ENCODE assay signal across 1 cellular context in the genomic region with DNA sequence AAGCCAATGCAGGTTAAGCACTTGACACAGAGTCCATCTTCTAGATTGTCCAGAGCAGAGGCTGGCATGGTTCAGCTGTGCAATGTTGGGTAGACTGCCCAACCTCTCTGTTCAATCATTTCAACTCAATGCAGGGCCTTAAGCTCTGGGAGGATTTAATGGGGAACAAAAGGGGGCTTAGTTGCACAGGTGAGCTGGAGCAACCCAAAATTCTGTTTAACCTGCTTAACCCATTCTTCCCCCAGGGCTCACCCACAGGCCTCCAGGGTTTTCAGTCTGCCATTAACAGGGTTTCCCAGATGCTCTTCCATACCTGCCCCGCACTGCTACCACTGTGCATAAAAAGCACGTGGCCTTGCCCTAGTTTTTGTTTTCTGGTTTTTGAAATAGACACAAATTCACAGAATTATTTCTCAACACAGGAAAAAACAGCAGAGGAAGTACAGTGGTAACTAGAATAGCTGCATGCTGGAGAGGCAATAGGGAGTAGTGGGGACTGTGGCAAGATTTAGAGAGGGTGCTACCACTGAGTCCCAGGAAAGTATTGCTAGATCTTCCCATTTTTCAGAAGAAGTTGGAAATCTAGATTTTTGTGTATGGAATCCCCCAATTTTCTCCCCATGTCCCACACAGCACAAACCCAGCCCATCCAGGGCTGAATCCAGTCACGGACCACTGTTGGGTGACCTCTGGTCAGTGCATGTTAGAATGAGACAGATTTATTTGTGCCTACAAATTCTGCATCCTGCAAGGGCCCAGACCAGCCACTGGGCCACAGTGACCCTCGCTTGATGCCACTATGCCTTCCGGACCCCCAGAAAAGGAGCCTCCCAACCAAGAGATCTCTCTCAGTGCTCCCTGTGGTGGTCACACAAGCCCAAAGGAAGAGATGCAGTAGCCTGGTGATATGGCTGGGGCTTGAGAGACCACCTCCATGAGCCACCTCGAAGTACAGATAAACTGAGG.
TF ChIP-seq lines count a peak whose summit lies in the region.

No MANE protein-coding gene starts in this region.

TF ChIP-seq in GM23338, 12 proteins besides CTCF, POLR2A, EP300 and RAD21 (continued from another document):
- TF ChIP-seq ZNF462 (CRISPR knock-in tag; IDR thresholded peaks at IDR 0.05) (no peak), ETS1 (IDR thresholded peaks at IDR 0.05) (no peak), EZH2 (IDR thresholded peaks at IDR 0.05; ENCODE audit: low read depth, unreplicated experiment) (no peak), NANOG (IDR thresholded peaks at IDR 0.05; ENCODE audit: borderline replicate concordance) (no peak), ZNF114 (CRISPR knock-in tag; IDR thresholded peaks at IDR 0.05) (no peak), CREB1 (CRISPR knock-in tag; IDR thresholded peaks at IDR 0.05; ENCODE audit: low read depth) (no peak)
